Comparison of ENCODE assay signal across 1 cellular context in genomic region chr1:161044908-161045748, GRCh38.
TF ChIP-seq lines count a peak whose summit lies in the region.

No MANE protein-coding gene starts in this region.

TF ChIP-seq in K562, 482 proteins besides CTCF, POLR2A, EP300 and RAD21 (continued from another document and continues in another):
- peak; percentile 27; the same call in 1 of the 2 replicates for TF ChIP-seq USF2 (CRISPR knock-in tag; IDR thresholded peaks at IDR 0.05)
- TF ChIP-seq KDM4B (IDR thresholded peaks at IDR 0.05; ENCODE audit: borderline replicate concordance in 2 of 2, low read depth in 1 of 2), result no peak
- TF ChIP-seq CC2D1A (IDR thresholded peaks at IDR 0.05), result no peak
- 0 out of 2 replicates have a peak, but pooled peaks have one; percentile 13 for TF ChIP-seq MTA1 (IDR thresholded peaks at IDR 0.05; ENCODE audit: borderline replicate concordance)
- peak; percentile 41; the same call in 1 of the 2 replicates for TF ChIP-seq AFF4 (CRISPR knock-in tag; IDR thresholded peaks at IDR 0.05)
- no peak for TF ChIP-seq ZNF584 (CRISPR knock-in tag; IDR thresholded peaks at IDR 0.05; ENCODE audit: low read depth)
- TF ChIP-seq THRB (CRISPR knock-in tag; conservative IDR thresholded peaks at IDR 0.05), result no peak
- peak in 1 of 2 experiments; percentile 2; a peak in 1 of 4 replicates for TF ChIP-seq MAZ (CRISPR knock-in tag; conservative IDR thresholded peaks at IDR 0.05 in 1 of 2, IDR thresholded peaks at IDR 0.05 in 1 of 2)
- TF ChIP-seq ZBTB7A (IDR thresholded peaks at IDR 0.05; ENCODE audit: borderline replicate concordance, control insufficient read depth, low read depth, low read length), result peak; percentile 82; the same call in 1 of the 2 replicates
- no peak for TF ChIP-seq SNIP1 (IDR thresholded peaks at IDR 0.05; ENCODE audit: low read depth)
- TF ChIP-seq SRSF1 (IDR thresholded peaks at IDR 0.05; ENCODE audit: low read depth, low read length), result no peak
- 0 out of 2 replicates have a peak, but pooled peaks have one; percentile 4 for TF ChIP-seq MTA3 (IDR thresholded peaks at IDR 0.05; ENCODE audit: borderline replicate concordance)
- no peak for TF ChIP-seq ZNF239 (CRISPR knock-in tag; IDR thresholded peaks at IDR 0.05)
- no peak for TF ChIP-seq ZNF408 (CRISPR knock-in tag; IDR thresholded peaks at IDR 0.05; ENCODE audit: low read depth)
- TF ChIP-seq ARID4B (CRISPR knock-in tag; IDR thresholded peaks at IDR 0.05), result peak; percentile 61; the same call in 1 of the 2 replicates
- TF ChIP-seq CHD7 (IDR thresholded peaks at IDR 0.05; ENCODE audit: low read depth, low read length), result no peak
- no peak for TF ChIP-seq XRCC4 (IDR thresholded peaks at IDR 0.05; ENCODE audit: extremely low read depth, insufficient read depth, insufficient read length)
- no peak for TF ChIP-seq POU5F1 (IDR thresholded peaks at IDR 0.05; ENCODE audit: borderline replicate concordance, low read depth, low read length, partially characterized antibody)
- no peak for TF ChIP-seq PTTG1 (tag; IDR thresholded peaks at IDR 0.05; ENCODE audit: low read depth)
- no peak for TF ChIP-seq ZNF76 (CRISPR knock-in tag; IDR thresholded peaks at IDR 0.05; ENCODE audit: borderline replicate concordance)
- no peak for TF ChIP-seq HMG20B (CRISPR knock-in tag; IDR thresholded peaks at IDR 0.05)
- peak; percentile 56 for TF ChIP-seq FIP1L1 (IDR thresholded peaks at IDR 0.05; ENCODE audit: low read depth, low read length, poor library complexity, severe bottlenecking)
- 0 out of 2 replicates have a peak, but pooled peaks have one; percentile 5 for TF ChIP-seq CTBP1 (IDR thresholded peaks at IDR 0.05; ENCODE audit: borderline replicate concordance)
- no peak for TF ChIP-seq TAL1 (IDR thresholded peaks at IDR 0.05)
- TF ChIP-seq ZNF445 (CRISPR knock-in tag; IDR thresholded peaks at IDR 0.05; ENCODE audit: low read depth), result no peak
- peak; percentile 57 for TF ChIP-seq PKNOX1 (IDR thresholded peaks at IDR 0.05)
- peak; percentile 82; the same call in 1 of the 2 replicates for TF ChIP-seq ZFX (CRISPR knock-in tag; IDR thresholded peaks at IDR 0.05)
- TF ChIP-seq ZKSCAN1 (IDR thresholded peaks at IDR 0.05; ENCODE audit: low read depth, low read length), result no peak
- peak; percentile 4 to 8; a peak in 1 of 4 replicates for TF ChIP-seq SIN3A (IDR thresholded peaks at IDR 0.05; ENCODE audit: borderline replicate concordance in 2 of 2, control insufficient read depth in 1 of 2, low read depth in 2 of 2, low read length in 2 of 2)
- peak in 1 of 2 experiments; percentile 51; a peak in 1 of 4 replicates for TF ChIP-seq MNT (conservative IDR thresholded peaks at IDR 0.05)
